ENCODE assay signal across 8 cellular contexts in genomic region chr19:46713781-46714522, GRCh38. TPM values are rescaled to one million over a fixed set of nuclear protein-coding genes. Genes with fewer than 3 reads are reported as not detected.
DNase-seq lines count a peak whose midpoint lies in the region; ATAC-seq and TF ChIP-seq lines count a peak whose summit lies in the region.

No MANE protein-coding gene starts in this region.

- no peak for TF ChIP-seq CTCF in dorsolateral prefrontal cortex (IDR thresholded peaks at IDR 0.05 in 54 of 56, conservative IDR thresholded peaks at IDR 0.05 in 2 of 56; ENCODE audit: low read depth in 1 of 56, partially characterized antibody in 56 of 56)
- no peak for TF ChIP-seq CTCF in lower leg skin (IDR thresholded peaks at IDR 0.05)

- intact Hi-C loops in dorsolateral prefrontal cortex (cut with DNase I): no loop called here
- intact Hi-C loops in lower leg skin (cut with DNase I; ENCODE audit: low total_unique reads): no loop called here

- TF ChIP-seq POLR2A in GM19099 (IDR thresholded peaks at IDR 0.05; ENCODE audit: extremely low read depth, insufficient read length, low read depth): peak; percentile 44
- TF ChIP-seq POLR2A in lower leg skin (IDR thresholded peaks at IDR 0.05): no peak

- no peak for ATAC-seq in HG03196 (IDR thresholded peaks at IDR 0.05; ENCODE audit: unreplicated experiment)
- no peak for ATAC-seq in HG03175 (IDR thresholded peaks at IDR 0.05; ENCODE audit: unreplicated experiment)

- H3K27ac ChIP-seq in dorsolateral prefrontal cortex: peak overlapping the region in 54 of 59 donors; percentile 29 to 95 (median 82)

- no peaks in the 10 kb centered on the region for H3K27me3 ChIP-seq in dorsolateral prefrontal cortex

- H3K4me3 ChIP-seq in dorsolateral prefrontal cortex (peak overlapping the region; percentile 42 to 89 (median 72)), lower leg skin (ENCODE audit: low read depth, poor library complexity, severe bottlenecking) (peak overlapping the region; percentile 49)

- DNase-seq in NCI-H2171 (lab: John Stamatoyannopoulos, UW) (peak; percentile 80), dorsolateral prefrontal cortex (peak in 8 of 10 donors; percentile 23 to 81 (median 76)), lower leg skin (ENCODE audit: low spot score in 2 of 2) (peak; percentile 94 to 98)
- DNase-seq in activated CD4-positive, alpha-beta T cell treated with anti-CD3 and anti-CD28 coated beads, Interleukin-2, amount 50 U/mL, for 1 hour: peak; percentile 67
- peak; percentile 42 to 69 (median 51) for DNase-seq in stimulated activated CD4-positive, alpha-beta T cell treated with anti-CD3 and anti-CD28 coated beads, TNF-alpha, amount 100 ng/mL, for 24 hours (ENCODE audit: low read depth in 3 of 3)

- WGBS in lower leg skin, 2 donors: 0 to 1% methylated on average over 29 to 42 of the region's 43 CpGs

RNA-seq across cellular contexts. Expression of gene PRKD2, which starts 3.0 kb away (rescaled TPM):
- total RNA-seq in dorsolateral prefrontal cortex (10 to 100 TPM in 104 of 120 experiments, 1 to 10 TPM in 16; 6.8 to 37.3 (median 13.5) TPM), lower leg skin (100 to 1,000 TPM in 1 of 4 donors, 10 to 100 TPM in 3; 52.6 to 120 (median 66.7) TPM)

RNA-seq across cellular contexts. Expression of gene FKRP, which starts 31.9 kb away (rescaled TPM):
- total RNA-seq in dorsolateral prefrontal cortex: 10 to 100 TPM; 18.2 to 45.4 (median 30.5) TPM
- total RNA-seq in lower leg skin: 10 to 100 TPM in 3 of 4 donors, 1 to 10 TPM in 1; 9.4 to 16.1 (median 12.8) TPM

RNA-seq across cellular contexts. Expression of gene STRN4, which starts 32.3 kb away (rescaled TPM):
- total RNA-seq in dorsolateral prefrontal cortex (100 to 1,000 TPM in 19 of 120 experiments, 10 to 100 TPM in 101; 69.7 to 119 (median 86.8) TPM), lower leg skin (10 to 100 TPM; 81.5 to 97.6 (median 93.5) TPM)

RNA-seq across cellular contexts. Expression of gene DACT3, which starts 53.0 kb away (rescaled TPM):
- total RNA-seq in dorsolateral prefrontal cortex: 10 to 100 TPM; 57.1 to 95.2 (median 76.6) TPM
- total RNA-seq in lower leg skin: 1 to 10 TPM; 1.3 to 4.1 (median 2.6) TPM
